Comparison of ENCODE assay signal across 10 cellular contexts in genomic region chr1:44608141-44608540, GRCh38.
DNase-seq lines count a peak whose midpoint lies in the region; ATAC-seq and TF ChIP-seq lines count a peak whose summit lies in the region.
"Had no signal": no experiment of that assay in that cellular context is flagged by ENCODE, and none has a peak within 500 bp of the region (broad histone marks: within the 10 kb centered on the region; RNA-seq: fewer than 3 reads in every experiment).

No MANE protein-coding gene starts in this region.

- H4K20me1 ChIP-seq in SK-N-SH (ENCODE audit: insufficient read depth) (no peaks in the 10 kb centered on the region), MM.1S (ENCODE audit: insufficient read depth, low read length) (no peaks in the 10 kb centered on the region)

- no peaks in the 10 kb centered on the region for H3K36me3 ChIP-seq in SK-N-SH (replicated peaks in 1 of 2; ENCODE audit: control insufficient read depth in 1 of 2, insufficient read depth in 2 of 2, low read length in 1 of 2)
- H3K36me3 ChIP-seq in MM.1S (replicated peaks; ENCODE audit: insufficient read depth, low read length), result no peaks in the 10 kb centered on the region
- no peaks in the 10 kb centered on the region for H3K36me3 ChIP-seq in psoas muscle (ENCODE audit: insufficient read depth in 1 of 2, low read depth in 1 of 2)

- no peaks in the 10 kb centered on the region for H3F3A ChIP-seq in SK-N-SH (replicated peaks; ENCODE audit: insufficient read depth)
- no peaks in the 10 kb centered on the region for H3F3A ChIP-seq in MM.1S (ENCODE audit: insufficient read depth, low read length)

- DNase-seq in SK-N-SH (no peak), MM.1S (no peak), cardiac fibroblast (ENCODE audit: low read depth in 2 of 2) (peak in 1 of 2 donors; percentile 16), psoas muscle (no peak), NCI-H1436 treated with DMSO at 0.1 percent for 48 hours (lab: John Stamatoyannopoulos, UW) (no peak)
- no peak for DNase-seq in stimulated activated CD4-positive, alpha-beta T cell treated with anti-CD3 and anti-CD28 coated beads, Interleukin-15, amount 100 ng/mL, for 24 hours
- DNase-seq: NCI-H146, nucleus accumbens had no signal

- no peak for TF ChIP-seq EP300 in SK-N-SH (IDR thresholded peaks at IDR 0.05; ENCODE audit: borderline replicate concordance in 1 of 2, low read depth in 1 of 2, low read length in 1 of 2)

- H3K9ac ChIP-seq in SK-N-SH, result no peak overlapping the region
- H3K9ac ChIP-seq in MM.1S (ENCODE audit: low read length), result no peak overlapping the region

- H3K4me3 ChIP-seq in SK-N-SH (ENCODE audit: low read depth in 2 of 2, low read length in 1 of 2) (no peak overlapping the region), MM.1S (ENCODE audit: low read length) (no peak overlapping the region), cardiac fibroblast (replicated peaks in 1 of 2; ENCODE audit: low read depth in 2 of 2, low read length in 2 of 2) (no peak overlapping the region), psoas muscle (no peak overlapping the region)

- no peak for TF ChIP-seq RAD21 in SK-N-SH (IDR thresholded peaks at IDR 0.05; ENCODE audit: low read length)

- 49% methylated on average over 6 of the region's 6 CpGs for WGBS in SK-N-SH (ENCODE audit: low lambda C conversion rate)
- WGBS in psoas muscle, 3 donors, result 81 to 83% (median 83%) methylated on average over 6 of the region's 6 CpGs

- no peak overlapping the region for H2AFZ ChIP-seq in SK-N-SH (ENCODE audit: low read depth)
- H2AFZ ChIP-seq in MM.1S (ENCODE audit: low read length), result no peak overlapping the region

- H3K9me2 ChIP-seq in SK-N-SH, result no peaks in the 10 kb centered on the region
- H3K9me2 ChIP-seq in MM.1S (replicated peaks; ENCODE audit: insufficient read depth, low read length), result no peaks in the 10 kb centered on the region

- H3K27me3 ChIP-seq in SK-N-SH (ENCODE audit: insufficient read depth) (peaks cover 3% of the 10 kb centered on the region; the same call in 1 of the 2 replicates), MM.1S (replicated peaks; ENCODE audit: insufficient read depth, low read length) (peaks cover 17% of the 10 kb centered on the region; the same call in 1 of the 2 replicates), psoas muscle (ENCODE audit: insufficient read depth in 3 of 3, low read length in 2 of 3) (peaks cover 0 to 3% (median 0%) of the 10 kb centered on the region in 3 donors)

- no peak overlapping the region for H3K4me2 ChIP-seq in SK-N-SH
- no peak overlapping the region for H3K4me2 ChIP-seq in MM.1S (ENCODE audit: low read depth, low read length)

- no peaks in the 10 kb centered on the region for H3K79me2 ChIP-seq in SK-N-SH (ENCODE audit: insufficient read depth)
- H3K79me2 ChIP-seq in MM.1S (ENCODE audit: low read length), result no peaks in the 10 kb centered on the region

- intact Hi-C loops in psoas muscle (cut with DNase I), result loop anchor here in 1 of 2 donors (2.0 kb wide), 1 partner anchor 45 kb away; no protein-coding TSS in a partner anchor

- CTCF ChIA-PET in SK-N-SH (lab: Yijun Ruan, JAX), result interaction anchor here (0.7 to 6.9 kb wide), 19 partner anchors 9 to 72 kb away, joined by 3 to 150 read pairs (median 5); partner anchors contain the start of genes ARMH1 and TMEM53

- H3K27ac ChIP-seq in SK-N-SH (ENCODE audit: low read depth in 2 of 2, low read length in 1 of 2) (no peak overlapping the region), MM.1S (ENCODE audit: low read length) (no peak overlapping the region), psoas muscle (no peak overlapping the region)

- no peak for ATAC-seq in SK-N-SH treated with all-trans-retinoic acid at 6 μM for 48 hours
- no peak for ATAC-seq in psoas muscle
- ATAC-seq in HG03175 (IDR thresholded peaks at IDR 0.05; ENCODE audit: unreplicated experiment), result no peak

- no peaks in the 10 kb centered on the region for H3K9me3 ChIP-seq in SK-N-SH
- no peaks in the 10 kb centered on the region for H3K9me3 ChIP-seq in MM.1S (replicated peaks; ENCODE audit: insufficient read depth, low read length)
- no peaks in the 10 kb centered on the region for H3K9me3 ChIP-seq in psoas muscle

- TF ChIP-seq CTCF in SK-N-SH (IDR thresholded peaks at IDR 0.05) (peak; percentile 37; the same call in 1 of the 2 replicates), MM.1S (IDR thresholded peaks at IDR 0.05; ENCODE audit: low read length) (peak; percentile 45), cardiac fibroblast (IDR thresholded peaks at IDR 0.05; ENCODE audit: low read depth, low read length) (peak; percentile 36), psoas muscle (IDR thresholded peaks at IDR 0.05) (peak; percentile 6)

- POLR2A ChIA-PET in SK-N-SH (lab: Yijun Ruan, JAX), result no interaction called here

- peaks cover 0 to 15% of the 10 kb centered on the region in 2 experiments; a peak in 2 of 4 replicates for H3K4me1 ChIP-seq in SK-N-SH (ENCODE audit: control insufficient read depth in 1 of 2, insufficient read depth in 2 of 2, low read depth in 1 of 2, low read length in 1 of 2)
- H3K4me1 ChIP-seq in MM.1S (ENCODE audit: low read length), result no peaks in the 10 kb centered on the region
- H3K4me1 ChIP-seq in psoas muscle, result peaks cover 5% of the 10 kb centered on the region

TF ChIP-seq in SK-N-SH, 30 proteins besides CTCF, POLR2A, EP300 and RAD21 (continues in another document):
- TF ChIP-seq, protein P1, sequence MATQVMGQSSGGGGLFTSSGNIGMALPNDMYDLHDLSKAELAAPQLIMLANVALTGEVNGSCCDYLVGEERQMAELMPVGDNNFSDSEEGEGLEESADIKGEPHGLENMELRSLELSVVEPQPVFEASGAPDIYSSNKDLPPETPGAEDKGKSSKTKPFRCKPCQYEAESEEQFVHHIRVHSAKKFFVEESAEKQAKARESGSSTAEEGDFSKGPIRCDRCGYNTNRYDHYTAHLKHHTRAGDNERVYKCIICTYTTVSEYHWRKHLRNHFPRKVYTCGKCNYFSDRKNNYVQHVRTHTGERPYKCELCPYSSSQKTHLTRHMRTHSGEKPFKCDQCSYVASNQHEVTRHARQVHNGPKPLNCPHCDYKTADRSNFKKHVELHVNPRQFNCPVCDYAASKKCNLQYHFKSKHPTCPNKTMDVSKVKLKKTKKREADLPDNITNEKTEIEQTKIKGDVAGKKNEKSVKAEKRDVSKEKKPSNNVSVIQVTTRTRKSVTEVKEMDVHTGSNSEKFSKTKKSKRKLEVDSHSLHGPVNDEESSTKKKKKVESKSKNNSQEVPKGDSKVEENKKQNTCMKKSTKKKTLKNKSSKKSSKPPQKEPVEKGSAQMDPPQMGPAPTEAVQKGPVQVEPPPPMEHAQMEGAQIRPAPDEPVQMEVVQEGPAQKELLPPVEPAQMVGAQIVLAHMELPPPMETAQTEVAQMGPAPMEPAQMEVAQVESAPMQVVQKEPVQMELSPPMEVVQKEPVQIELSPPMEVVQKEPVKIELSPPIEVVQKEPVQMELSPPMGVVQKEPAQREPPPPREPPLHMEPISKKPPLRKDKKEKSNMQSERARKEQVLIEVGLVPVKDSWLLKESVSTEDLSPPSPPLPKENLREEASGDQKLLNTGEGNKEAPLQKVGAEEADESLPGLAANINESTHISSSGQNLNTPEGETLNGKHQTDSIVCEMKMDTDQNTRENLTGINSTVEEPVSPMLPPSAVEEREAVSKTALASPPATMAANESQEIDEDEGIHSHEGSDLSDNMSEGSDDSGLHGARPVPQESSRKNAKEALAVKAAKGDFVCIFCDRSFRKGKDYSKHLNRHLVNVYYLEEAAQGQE (IDR thresholded peaks at IDR 0.05; ENCODE audit: low read depth, low read length), result no peak
- TF ChIP-seq RFX5 (IDR thresholded peaks at IDR 0.05; ENCODE audit: low read length), result no peak
- TF ChIP-seq ELF1 (IDR thresholded peaks at IDR 0.05), result no peak
- TF ChIP-seq RCOR1 (IDR thresholded peaks at IDR 0.05; ENCODE audit: low read length), result no peak
- TF ChIP-seq SMC3 (IDR thresholded peaks at IDR 0.05; ENCODE audit: low read depth, low read length), result no peak
- no peak for TF ChIP-seq TAF1 (IDR thresholded peaks at IDR 0.05; ENCODE audit: borderline replicate concordance, low read depth, low read length)
- TF ChIP-seq POLR2AphosphoS5 (IDR thresholded peaks at IDR 0.05; ENCODE audit: low read depth, low read length), result no peak

TF ChIP-seq in SK-N-SH treated with all-trans-retinoic acid at 6 μM for 48 hours, 23 proteins besides CTCF, POLR2A, EP300 and RAD21 (continues in another document):
- TF ChIP-seq PATZ1 (CRISPR knock-in tag; IDR thresholded peaks at IDR 0.05; ENCODE audit: borderline replicate concordance) (no peak), SNAI2 (CRISPR knock-in tag; IDR thresholded peaks at IDR 0.05) (no peak), ZNF8 (CRISPR knock-in tag; IDR thresholded peaks at IDR 0.05) (no peak), ISL1 (CRISPR knock-in tag; IDR thresholded peaks at IDR 0.05) (no peak), ZNF565 (CRISPR knock-in tag; conservative IDR thresholded peaks at IDR 0.05; ENCODE audit: low read depth) (no peak), ARNTL (CRISPR knock-in tag; IDR thresholded peaks at IDR 0.05; ENCODE audit: borderline replicate concordance, low read depth) (no peak), OSR1 (CRISPR knock-in tag; IDR thresholded peaks at IDR 0.05) (no peak), GLIS3 (CRISPR knock-in tag; IDR thresholded peaks at IDR 0.05) (no peak)
- TF ChIP-seq, protein P2, sequence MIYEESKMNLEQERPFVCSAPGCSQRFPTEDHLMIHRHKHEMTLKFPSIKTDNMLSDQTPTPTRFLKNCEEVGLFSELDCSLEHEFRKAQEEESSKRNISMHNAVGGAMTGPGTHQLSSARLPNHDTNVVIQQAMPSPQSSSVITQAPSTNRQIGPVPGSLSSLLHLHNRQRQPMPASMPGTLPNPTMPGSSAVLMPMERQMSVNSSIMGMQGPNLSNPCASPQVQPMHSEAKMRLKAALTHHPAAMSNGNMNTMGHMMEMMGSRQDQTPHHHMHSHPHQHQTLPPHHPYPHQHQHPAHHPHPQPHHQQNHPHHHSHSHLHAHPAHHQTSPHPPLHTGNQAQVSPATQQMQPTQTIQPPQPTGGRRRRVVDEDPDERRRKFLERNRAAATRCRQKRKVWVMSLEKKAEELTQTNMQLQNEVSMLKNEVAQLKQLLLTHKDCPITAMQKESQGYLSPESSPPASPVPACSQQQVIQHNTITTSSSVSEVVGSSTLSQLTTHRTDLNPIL (CRISPR knock-in tag; IDR thresholded peaks at IDR 0.05; ENCODE audit: low read depth), result no peak
